In the genomic region with DNA sequence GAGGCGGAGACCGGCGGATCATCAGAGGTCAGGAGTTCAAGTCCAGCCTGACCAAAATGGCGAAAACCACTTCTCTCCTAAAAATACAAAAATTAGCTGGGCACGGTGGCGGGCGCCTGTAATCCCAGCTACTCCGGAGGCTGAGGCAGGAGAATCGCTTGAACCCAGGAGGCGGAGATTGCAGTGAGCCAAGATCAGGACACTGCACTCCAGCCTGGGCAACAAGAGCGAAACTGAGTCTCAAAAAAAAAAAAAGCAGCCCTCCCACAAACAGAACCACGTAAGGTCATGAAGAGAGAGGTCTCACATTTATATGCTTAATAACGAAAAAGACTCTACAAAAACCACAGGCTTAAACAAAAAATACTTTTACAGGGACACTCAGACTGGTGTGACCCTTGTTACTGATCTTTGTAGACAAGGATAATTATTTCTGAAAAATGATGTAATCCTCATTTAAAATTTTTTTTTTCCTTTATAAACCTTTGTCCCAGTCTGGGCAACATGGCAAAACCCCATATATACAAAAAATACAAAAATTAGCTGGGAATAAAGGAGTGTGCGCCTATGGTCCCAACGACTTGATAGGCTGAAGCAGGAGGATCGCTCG, we compare ENCODE assay signal across 8 cellular contexts. TPM values are rescaled to one million over a fixed set of nuclear protein-coding genes. Genes with fewer than 3 reads are reported as not detected.
DNase-seq lines count a peak whose midpoint lies in the region; ATAC-seq and TF ChIP-seq lines count a peak whose summit lies in the region.

No MANE protein-coding gene starts in this region.

- H3K9me3 ChIP-seq in mesodermal cell (ENCODE audit: control insufficient read depth, low read length) (no peaks in the 10 kb centered on the region), upper lobe of left lung (no peaks in the 10 kb centered on the region)

- POLR2A ChIA-PET in MCF 10A (lab: Yijun Ruan, JAX): interaction anchor here (0.7 kb wide), 2 partner anchors 58 to 468 kb away, joined by 4 to 5 read pairs; no protein-coding TSS in a partner anchor

- TF ChIP-seq CTCF in MCF 10A (IDR thresholded peaks at IDR 0.05; ENCODE audit: unreplicated experiment): no peak
- no peak for TF ChIP-seq CTCF in upper lobe of left lung (IDR thresholded peaks at IDR 0.05)

- 54 to 70% methylated on average over 6 to 15 of the region's 17 CpGs for WGBS in mesodermal cell (ENCODE audit: insufficient coverage in 2 of 2), 2 experiments
- 53 to 58% methylated on average over 17 of the region's 17 CpGs for WGBS in upper lobe of left lung, 2 donors

- no peak for TF ChIP-seq POLR2A in upper lobe of left lung (IDR thresholded peaks at IDR 0.05)

- H3K4me3 Mint-ChIP-seq in activated naive CD4-positive, alpha-beta T cell treated with anti-CD3 and anti-CD28 coated beads, Interleukin-2, amount 10 ng/mL, durations not matched to agents 7 days and 5 days: peak overlapping the region; percentile 93
- peak overlapping the region; percentile 96 for H3K4me3 Mint-ChIP-seq in MCF 10A (ENCODE audit: unreplicated experiment)

- peak overlapping the region; percentile 96 for H3K27ac Mint-ChIP-seq in activated naive CD4-positive, alpha-beta T cell treated with anti-CD3 and anti-CD28 coated beads, Interleukin-2, amount 10 ng/mL, durations not matched to agents 7 days and 5 days
- peak overlapping the region; percentile 93 for H3K27ac Mint-ChIP-seq in MCF 10A (ENCODE audit: low read depth, unreplicated experiment)

- no peaks in the 10 kb centered on the region for H3K9me3 Mint-ChIP-seq in activated naive CD4-positive, alpha-beta T cell treated with anti-CD3 and anti-CD28 coated beads, Interleukin-2, amount 10 ng/mL, durations not matched to agents 7 days and 5 days
- no peaks in the 10 kb centered on the region for H3K9me3 Mint-ChIP-seq in MCF 10A (ENCODE audit: unreplicated experiment)

- H3K27ac ChIP-seq in mesodermal cell (ENCODE audit: low read depth, low read length, severe bottlenecking) (peak overlapping the region; percentile 82), upper lobe of left lung (peak overlapping the region; percentile 88 to 96 (median 92))

- peak overlapping the region; percentile 85 for H3K4me3 ChIP-seq in mesodermal cell (ENCODE audit: extremely low read depth, insufficient read depth, low read length, poor library complexity, severe bottlenecking)
- peak overlapping the region; percentile 45 to 95 (median 80) for H3K4me3 ChIP-seq in upper lobe of left lung

- peaks cover 53% of the 10 kb centered on the region for H3K4me1 Mint-ChIP-seq in activated naive CD4-positive, alpha-beta T cell treated with anti-CD3 and anti-CD28 coated beads, Interleukin-2, amount 10 ng/mL, durations not matched to agents 7 days and 5 days
- H3K4me1 Mint-ChIP-seq in MCF 10A (ENCODE audit: insufficient read depth, unreplicated experiment): peaks cover 7% of the 10 kb centered on the region

- ATAC-seq in upper lobe of left lung (ENCODE audit: low FRiP score in 2 of 2): no peak
- ATAC-seq in GM21529 (IDR thresholded peaks at IDR 0.05; ENCODE audit: unreplicated experiment): no peak
- ATAC-seq in GM18520 (IDR thresholded peaks at IDR 0.05; ENCODE audit: unreplicated experiment): no peak

- CTCF ChIA-PET in activated naive CD4-positive, alpha-beta T cell treated with anti-CD3 and anti-CD28 coated beads, Interleukin-2, amount 10 ng/mL, durations not matched to agents 7 days and 5 days (lab: Charles Lee): interaction anchor here (1.1 kb wide), 1 partner anchor 297 kb away, joined by 3 read pairs; no protein-coding TSS in a partner anchor
- CTCF ChIA-PET in MCF 10A (lab: Yijun Ruan, JAX): interaction anchor here (0.8 kb wide), 1 partner anchor 931 kb away, joined by 3 read pairs; no protein-coding TSS in a partner anchor

- no peaks in the 10 kb centered on the region for H3K27me3 ChIP-seq in upper lobe of left lung

- no peak for TF ChIP-seq EP300 in upper lobe of left lung (IDR thresholded peaks at IDR 0.05)

- H3K4me1 ChIP-seq in mesodermal cell (ENCODE audit: control insufficient read depth, insufficient read depth, low read length, poor library complexity, severe bottlenecking) (peaks cover 4% of the 10 kb centered on the region), upper lobe of left lung (peaks cover 23 to 44% (median 25%) of the 10 kb centered on the region in 4 donors)

- intact Hi-C loops in MCF 10A (cut with micrococcal nuclease): loop anchor here (1.0 kb wide), 1 partner anchor 58 kb away; no protein-coding TSS in a partner anchor

- H3K36me3 ChIP-seq in mesodermal cell (ENCODE audit: control insufficient read depth, insufficient read depth, low read length) (peaks cover 7% of the 10 kb centered on the region), upper lobe of left lung (no peaks in the 10 kb centered on the region)

- no peaks in the 10 kb centered on the region for H3K27me3 Mint-ChIP-seq in activated naive CD4-positive, alpha-beta T cell treated with anti-CD3 and anti-CD28 coated beads, Interleukin-2, amount 10 ng/mL, durations not matched to agents 7 days and 5 days
- H3K27me3 Mint-ChIP-seq in MCF 10A (ENCODE audit: insufficient read depth, unreplicated experiment): no peaks in the 10 kb centered on the region

- peaks cover 22% of the 10 kb centered on the region for H3K36me3 Mint-ChIP-seq in activated naive CD4-positive, alpha-beta T cell treated with anti-CD3 and anti-CD28 coated beads, Interleukin-2, amount 10 ng/mL, durations not matched to agents 7 days and 5 days
- peaks cover 14% of the 10 kb centered on the region for H3K36me3 Mint-ChIP-seq in MCF 10A (ENCODE audit: insufficient read depth, unreplicated experiment)

- DNase-seq in activated naive CD4-positive, alpha-beta T cell treated with anti-CD3 and anti-CD28 coated beads, Interleukin-2, amount 10 ng/mL, durations not matched to agents 7 days and 5 days: no peak
- DNase-seq in activated naive CD4-positive, alpha-beta T cell treated with anti-CD3 and anti-CD28 coated beads, Interleukin-2, amount 50 U/mL, for 16 hours: no peak
- DNase-seq in MCF 10A (ENCODE audit: unreplicated experiment): no peak
- DNase-seq in upper lobe of left lung: no peak
- DNase-seq in MV-4-11 (lab: John Stamatoyannopoulos, UW): no peak

- BruUV-seq in MCF 10A (replicated peaks; lab: Mats Ljungman, UMichigan): TSS peak; percentile 84

RNA-seq across cellular contexts. Expression of a gene that starts 0.9 kb away (rescaled TPM):
- 4.7 and 4.9 TPM in 2 replicates for total RNA-seq in MCF 10A (2022)
- 9.7 TPM for polyA plus RNA-seq in mesodermal cell (2013, experiment 1 of 2)
- 8.4 TPM for polyA plus RNA-seq in mesodermal cell (2013, experiment 2 of 2)
- 1 to 10 TPM; 3.1 to 7.3 (median 4.6) TPM for total RNA-seq in upper lobe of left lung

RNA-seq across cellular contexts. Expression of a gene that starts 31.7 kb away (rescaled TPM):
- total RNA-seq in MCF 10A (2022): 0.89 and 2.9 TPM in 2 replicates
- polyA plus RNA-seq in mesodermal cell (2013, experiment 1 of 2): 3.5 TPM
- 2.6 TPM for polyA plus RNA-seq in mesodermal cell (2013, experiment 2 of 2)
- 10 to 100 TPM in 2 of 6 donors, 1 to 10 TPM in 4; 4.1 to 49.2 (median 5.4) TPM for total RNA-seq in upper lobe of left lung

RNA-seq across cellular contexts. Expression of a gene that starts 45.0 kb away (rescaled TPM):
- total RNA-seq in MCF 10A (2022) (4.8 and 5.5 TPM in 2 replicates), upper lobe of left lung (1 to 10 TPM; 5.2 to 9.8 (median 6.1) TPM)
- polyA plus RNA-seq in mesodermal cell (2013, experiment 1 of 2): 3.6 TPM
- polyA plus RNA-seq in mesodermal cell (2013, experiment 2 of 2): 2.9 TPM
